Comparison of ENCODE assay signal across 20 cellular contexts in genomic region chr4:73075832-73076231, GRCh38. TPM values are rescaled to one million over a fixed set of nuclear protein-coding genes. Genes with fewer than 3 reads are reported as not detected.
DNase-seq lines count a peak whose midpoint lies in the region; ATAC-seq and TF ChIP-seq lines count a peak whose summit lies in the region.
"Had no signal": no experiment of that assay in that cellular context is flagged by ENCODE, and none has a peak within 500 bp of the region (broad histone marks: within the 10 kb centered on the region; RNA-seq: fewer than 3 reads in every experiment).

No MANE protein-coding gene starts in this region.

- intact Hi-C loops in CD8-positive, alpha-beta T cell (cut with DNase I, micrococcal nuclease), result loop anchor here (5.0 to 10.0 kb wide), 2 partner anchors 56 to 1369 kb away; partner anchors contain the start of gene AREG (in 1 of the 2)
- intact Hi-C loops in OCI-LY7 (cut with micrococcal nuclease; ENCODE audit: unreplicated experiment), result no loop called here
- intact Hi-C loops in esophagus squamous epithelium (cut with DNase I), result loop anchor here (10.0 kb wide), 1 partner anchor 179 kb away; the partner anchor contains the start of gene ANKRD17

- no peak overlapping the region for H3K4me2 ChIP-seq in OCI-LY7 (ENCODE audit: low read length)
- H3K4me2 ChIP-seq: GM23338 had no signal

- no peak overlapping the region for H3K4me3 Mint-ChIP-seq in activated naive CD4-positive, alpha-beta T cell treated with anti-CD3 and anti-CD28 coated beads, Interleukin-2, amount 10 ng/mL, durations not matched to agents 7 days and 5 days
- no peak overlapping the region for H3K4me3 Mint-ChIP-seq in CD8-positive, alpha-beta T cell
- no peak overlapping the region for H3K4me3 Mint-ChIP-seq in chondrocyte (ENCODE audit: unreplicated experiment)
- H3K4me3 Mint-ChIP-seq: CD4-positive, CD25-positive, alpha-beta regulatory T cell; GM23338; IgD-negative memory B cell had no signal

- CTCF ChIA-PET in activated naive CD4-positive, alpha-beta T cell treated with anti-CD3 and anti-CD28 coated beads, Interleukin-2, amount 10 ng/mL, durations not matched to agents 7 days and 5 days (lab: Charles Lee), result no interaction called here
- CTCF ChIA-PET in CD8-positive, alpha-beta T cell (lab: Charles Lee), result no interaction called here
- CTCF ChIA-PET in OCI-LY7 (lab: Charles Lee; ENCODE audit: unreplicated experiment), result no interaction called here

- peaks cover 35% of the 10 kb centered on the region for H3K36me3 Mint-ChIP-seq in activated naive CD4-positive, alpha-beta T cell treated with anti-CD3 and anti-CD28 coated beads, Interleukin-2, amount 10 ng/mL, durations not matched to agents 7 days and 5 days
- H3K36me3 Mint-ChIP-seq in CD8-positive, alpha-beta T cell, result peaks cover 44% of the 10 kb centered on the region
- H3K36me3 Mint-ChIP-seq in chondrocyte (ENCODE audit: low read depth), result peaks cover 17% of the 10 kb centered on the region

- DNase-seq in activated naive CD4-positive, alpha-beta T cell treated with anti-CD3 and anti-CD28 coated beads, Interleukin-2, amount 10 ng/mL, durations not matched to agents 7 days and 5 days, result no peak
- DNase-seq in activated naive CD4-positive, alpha-beta T cell treated with Interleukin-2 at 50 U/mL for 16 hours, result no peak
- no peak for DNase-seq in CD8-positive, alpha-beta T cell
- DNase-seq in OCI-LY7 (ENCODE audit: low spot score) (no peak), chondrocyte (ENCODE audit: low spot score) (no peak), esophagus squamous epithelium (lab: John Stamatoyannopoulos, UW) (no peak)
- DNase-seq in NK-92 treated with Interleukin-12 subunit alpha and Interleukin-12 subunit beta, amount 100 ng/mL, for 24 hours (lab: John Stamatoyannopoulos, UW), result no peak
- DNase-seq: CD4-positive, CD25-positive, alpha-beta regulatory T cell; COR-L47; DMS 273 treated with DMSO at 0.1 percent for 48 hours; HCEC 1CT; Karpas-422; NCI-H1694; NCI-H2081 treated with DMSO at 0.1 percent for 48 hours; NCI-H446; NCI-H526 treated with DMSO at 0.1 percent for 48 hours; SIG-M5 had no signal

- H2AFZ ChIP-seq in OCI-LY7 (ENCODE audit: low read length), result no peak overlapping the region
- H2AFZ ChIP-seq: GM23338 had no signal

- peaks cover 4% of the 10 kb centered on the region for H3K36me3 ChIP-seq in CD8-positive, alpha-beta T cell (ENCODE audit: insufficient read depth, low read length)
- H3K36me3 ChIP-seq in OCI-LY7 (ENCODE audit: insufficient read depth, low read length) (peaks cover 91% of the 10 kb centered on the region), esophagus squamous epithelium (peaks cover 0 to 89% (median 10%) of the 10 kb centered on the region in 3 donors)

- H3K9me2 ChIP-seq in OCI-LY7 (ENCODE audit: insufficient read depth, low read length), result no peaks in the 10 kb centered on the region

- no peak overlapping the region for H3K4me3 ChIP-seq in CD8-positive, alpha-beta T cell (ENCODE audit: low read depth, low read length)
- H3K4me3 ChIP-seq in OCI-LY7 (ENCODE audit: low read depth, low read length, poor library complexity, severe bottlenecking), result no peak overlapping the region
- no peak overlapping the region for H3K4me3 ChIP-seq in esophagus squamous epithelium
- H3K4me3 ChIP-seq: GM23338 had no signal

- POLR2A ChIA-PET in CD8-positive, alpha-beta T cell (lab: Charles Lee), result no interaction called here
- POLR2A ChIA-PET in OCI-LY7 (lab: Charles Lee), result interaction anchor here (0.5 kb wide), 1 partner anchor 44 kb away, joined by 3 read pairs; no protein-coding TSS in a partner anchor

- H3K4me1 Mint-ChIP-seq in activated naive CD4-positive, alpha-beta T cell treated with anti-CD3 and anti-CD28 coated beads, Interleukin-2, amount 10 ng/mL, durations not matched to agents 7 days and 5 days, result no peaks in the 10 kb centered on the region
- H3K4me1 Mint-ChIP-seq in CD8-positive, alpha-beta T cell (ENCODE audit: low read depth), result peaks cover 2% of the 10 kb centered on the region
- H3K4me1 Mint-ChIP-seq in chondrocyte (ENCODE audit: low read depth), result peaks cover 2% of the 10 kb centered on the region
- H3K4me1 Mint-ChIP-seq: GM23338 had no signal

- H3K4me1 ChIP-seq in CD8-positive, alpha-beta T cell (ENCODE audit: insufficient read depth, low read length), result no peaks in the 10 kb centered on the region
- H3K4me1 ChIP-seq in OCI-LY7 (ENCODE audit: insufficient read depth, low read length, poor library complexity, severe bottlenecking) (no peaks in the 10 kb centered on the region), esophagus squamous epithelium (peaks cover 0 to 4% (median 0%) of the 10 kb centered on the region in 3 donors)

- no peaks in the 10 kb centered on the region for H3K27me3 Mint-ChIP-seq in activated naive CD4-positive, alpha-beta T cell treated with anti-CD3 and anti-CD28 coated beads, Interleukin-2, amount 10 ng/mL, durations not matched to agents 7 days and 5 days
- no peaks in the 10 kb centered on the region for H3K27me3 Mint-ChIP-seq in CD8-positive, alpha-beta T cell (ENCODE audit: low read depth)
- H3K27me3 Mint-ChIP-seq in chondrocyte (ENCODE audit: low read depth), result no peaks in the 10 kb centered on the region
- H3K27me3 Mint-ChIP-seq: CD4-positive, CD25-positive, alpha-beta regulatory T cell; IgD-negative memory B cell had no signal

- H4K20me1 ChIP-seq in OCI-LY7 (ENCODE audit: insufficient read depth, low read length), result no peaks in the 10 kb centered on the region

- no peak overlapping the region for H3K27ac ChIP-seq in CD8-positive, alpha-beta T cell (ENCODE audit: low read depth, low read length)
- H3K27ac ChIP-seq in OCI-LY7 (ENCODE audit: low read depth, low read length, poor library complexity, severe bottlenecking) (no peak overlapping the region), esophagus squamous epithelium (no peak overlapping the region)

- no peak for ATAC-seq in CD8-positive, alpha-beta T cell
- ATAC-seq: GM23338, SK-N-SH treated with all-trans-retinoic acid at 6 μM for 48 hours had no signal

- TF ChIP-seq POLR2A in esophagus squamous epithelium (IDR thresholded peaks at IDR 0.05), result no peak

- H3K79me2 ChIP-seq in OCI-LY7 (ENCODE audit: insufficient read depth, low read depth, low read length), result peaks cover 10% of the 10 kb centered on the region

- no peak for TF ChIP-seq CTCF in CD8-positive, alpha-beta T cell (IDR thresholded peaks at IDR 0.05)
- TF ChIP-seq CTCF in OCI-LY7 (conservative IDR thresholded peaks at IDR 0.05; ENCODE audit: low read length) (no peak), chondrocyte (IDR thresholded peaks at IDR 0.05) (no peak), esophagus squamous epithelium (IDR thresholded peaks at IDR 0.05) (no peak)

- H3K27ac Mint-ChIP-seq in activated naive CD4-positive, alpha-beta T cell treated with anti-CD3 and anti-CD28 coated beads, Interleukin-2, amount 10 ng/mL, durations not matched to agents 7 days and 5 days, result peak overlapping the region; percentile 71
- peak overlapping the region; percentile 16 for H3K27ac Mint-ChIP-seq in CD8-positive, alpha-beta T cell
- H3K27ac Mint-ChIP-seq in chondrocyte (ENCODE audit: unreplicated experiment), result peak overlapping the region; percentile 14
- H3K27ac Mint-ChIP-seq: CD4-positive, CD25-positive, alpha-beta regulatory T cell; GM23338; IgD-negative memory B cell had no signal

- TSS peak; percentile 65 for BruUV-seq in OCI-LY7 (replicated peaks; lab: Mats Ljungman, UMichigan)

- 86 to 88% methylated on average over 3 of the region's 3 CpGs for WGBS in esophagus squamous epithelium, 2 donors

- H3K9me3 ChIP-seq in CD8-positive, alpha-beta T cell (ENCODE audit: low read length), result no peaks in the 10 kb centered on the region
- H3K9me3 ChIP-seq in OCI-LY7 (ENCODE audit: low read length) (no peaks in the 10 kb centered on the region), esophagus squamous epithelium (no peaks in the 10 kb centered on the region)

- H3K9me3 Mint-ChIP-seq in activated naive CD4-positive, alpha-beta T cell treated with anti-CD3 and anti-CD28 coated beads, Interleukin-2, amount 10 ng/mL, durations not matched to agents 7 days and 5 days, result no peaks in the 10 kb centered on the region
- H3K9me3 Mint-ChIP-seq in CD8-positive, alpha-beta T cell, result no peaks in the 10 kb centered on the region
- no peaks in the 10 kb centered on the region for H3K9me3 Mint-ChIP-seq in chondrocyte (ENCODE audit: low read depth)
- H3K9me3 Mint-ChIP-seq: CD4-positive, CD25-positive, alpha-beta regulatory T cell; GM23338; IgD-negative memory B cell had no signal

- H3K27me3 ChIP-seq in CD8-positive, alpha-beta T cell (ENCODE audit: insufficient read depth, low read length), result no peaks in the 10 kb centered on the region
- no peaks in the 10 kb centered on the region for H3K27me3 ChIP-seq in esophagus squamous epithelium

RNA-seq across cellular contexts. Expression of gene COX18, which starts 6.3 kb away (rescaled TPM):
- 1 to 10 TPM; 6.7 to 7.2 TPM for total RNA-seq in CD8-positive, alpha-beta T cell
- total RNA-seq in OCI-LY7 (2014; rRNA removed; shearing (Covaris generic)), result 14.3 and 16.9 TPM in 2 replicates
- total RNA-seq in OCI-LY7 (2022) (23.4 and 23.5 TPM in 2 replicates), chondrocyte (13.2 to 18.6 TPM (median 14.5 TPM) in 3 replicates), esophagus squamous epithelium (10 to 100 TPM; 14.1 to 24.9 (median 17.6) TPM)

Comparison
In these comparisons a context has a peak if more than half of its experiments do, and no peak if none do; other contexts are left out.
1. H3K27ac Mint-ChIP-seq: peak in every context shown above with its lines; median percentile 71 in activated naive CD4-positive, alpha-beta T cell treated with anti-CD3 and anti-CD28 coated beads, Interleukin-2, amount 10 ng/mL, durations not matched to agents 7 days and 5 days; 16 in CD8-positive, alpha-beta T cell; 14 in chondrocyte.